In genomic region chr12:13204428-13204827, GRCh38 we compare ENCODE assay signal across 15 cellular contexts. TPM values are rescaled to one million over a fixed set of nuclear protein-coding genes. Genes with fewer than 3 reads are reported as not detected.
DNase-seq lines count a peak whose midpoint lies in the region; ATAC-seq and TF ChIP-seq lines count a peak whose summit lies in the region.
"Had no signal": no experiment of that assay in that cellular context is flagged by ENCODE, and none has a peak within 500 bp of the region (broad histone marks: within the 10 kb centered on the region; RNA-seq: fewer than 3 reads in every experiment).

No MANE protein-coding gene starts in this region.

- peak overlapping the region; percentile 99 for H3K9ac ChIP-seq in GM23248
- H3K9ac ChIP-seq: KMS-11 had no signal

- DNase-seq in GM23248 (peak; percentile 66), SK-MEL-5 (ENCODE audit: low read depth, low spot score) (peak; percentile 60), fibroblast of the aortic adventitia (ENCODE audit: low read depth) (peak; percentile 59), sciatic nerve (ENCODE audit: low spot score) (no peak), germinal center (ENCODE audit: low spot score) (no peak)
- DNase-seq in CD4-positive, alpha-beta memory T cell, result no peak
- DNase-seq: cortex of kidney; SIG-M5; stimulated activated CD4-positive, alpha-beta T cell treated with anti-CD3 and anti-CD28 coated beads, Interleukin-2, amount 100 ng/mL, for 24 hours; stimulated activated naive CD8-positive, alpha-beta T cell treated with anti-CD3 and anti-CD28 coated beads, Interleukin-15, Interleukin-2, amounts not matched to agents 100 U/mL and 50 U/mL, for 24 hours had no signal

- H3K9me3 ChIP-seq in GM23248 (ENCODE audit: low read depth), result no peaks in the 10 kb centered on the region
- no peaks in the 10 kb centered on the region for H3K9me3 ChIP-seq in CD4-positive, alpha-beta memory T cell (ENCODE audit: control insufficient read depth in 1 of 2, low read length in 2 of 2)

- H3K27ac Mint-ChIP-seq in CD4-positive, alpha-beta memory T cell, result no peak overlapping the region

- ATAC-seq in sciatic nerve (peak; percentile 36), GM21360 (IDR thresholded peaks at IDR 0.05; ENCODE audit: unreplicated experiment) (no peak), GM19467 (IDR thresholded peaks at IDR 0.05; ENCODE audit: unreplicated experiment) (no peak)
- ATAC-seq: activated CD4-positive, CD25-positive, alpha-beta regulatory T cell treated with anti-CD3 and anti-CD28 coated beads, Interleukin-2, amount 50 U/mL, for 24 hours; stimulated activated naive CD8-positive, alpha-beta T cell treated with anti-CD3 and anti-CD28 coated beads, Interleukin-15, Interleukin-2, amounts not matched to agents 100 U/mL and 50 U/mL, for 24 hours had no signal

- no peaks in the 10 kb centered on the region for H3K36me3 Mint-ChIP-seq in CD4-positive, alpha-beta memory T cell
- H3K36me3 Mint-ChIP-seq: CD14-positive monocyte had no signal

- H3F3A ChIP-seq in GM23248 (ENCODE audit: insufficient read depth), result peaks cover 94% of the 10 kb centered on the region

- no peak for TF ChIP-seq CTCF in fibroblast of the aortic adventitia (IDR thresholded peaks at IDR 0.05; ENCODE audit: insufficient read depth, low read length)

- no peak overlapping the region for H2AFZ ChIP-seq in GM23248

- CTCF ChIA-PET in CD4-positive, alpha-beta memory T cell (lab: Charles Lee; ENCODE audit: partially characterized antibody), result interaction anchor here (1.2 to 5.2 kb wide), 2 partner anchors 8 to 102 kb away, joined by 3 to 34 read pairs; no protein-coding TSS in a partner anchor

- H3K27me3 ChIP-seq in GM23248 (replicated peaks; ENCODE audit: insufficient read depth), result no peaks in the 10 kb centered on the region
- no peaks in the 10 kb centered on the region for H3K27me3 ChIP-seq in CD4-positive, alpha-beta memory T cell (ENCODE audit: insufficient read depth, low read length)

- no peaks in the 10 kb centered on the region for H3K9me2 ChIP-seq in GM23248 (ENCODE audit: insufficient read depth)

- in situ Hi-C loops in GM23248 (cut with MboI) (no loop called here), SK-MEL-5 (cut with HindIII; ENCODE audit: low pct_unique_long_range_greater_than_20kb, low sequenced_read_pairs) (no loop called here)

- peak overlapping the region; percentile 97 for H3K4me2 ChIP-seq in GM23248 (ENCODE audit: unreplicated experiment)
- H3K4me2 ChIP-seq: KMS-11 had no signal

- H3K79me2 ChIP-seq in GM23248 (ENCODE audit: insufficient read depth), result peaks cover 96% of the 10 kb centered on the region

- POLR2A ChIA-PET in CD4-positive, alpha-beta memory T cell (lab: Charles Lee; ENCODE audit: partially characterized antibody), result no interaction called here

- H3K4me1 Mint-ChIP-seq in CD4-positive, alpha-beta memory T cell, result peaks cover 6 to 17% (median 11%) of the 10 kb centered on the region in 4 donors

- no peaks in the 10 kb centered on the region for H3K27me3 Mint-ChIP-seq in CD4-positive, alpha-beta memory T cell

- no peaks in the 10 kb centered on the region for H3K9me3 Mint-ChIP-seq in CD4-positive, alpha-beta memory T cell
- H3K9me3 Mint-ChIP-seq: CD14-positive monocyte had no signal

- no peak overlapping the region for H3K4me3 Mint-ChIP-seq in CD4-positive, alpha-beta memory T cell
- H3K4me3 Mint-ChIP-seq: CD14-positive monocyte had no signal

- intact Hi-C loops in sciatic nerve (cut with DNase I), result no loop called here
- intact Hi-C loops in CD4-positive, alpha-beta memory T cell (cut with micrococcal nuclease), result no loop called here

- H3K4me1 ChIP-seq in GM23248 (ENCODE audit: insufficient read depth), result peaks cover 91% of the 10 kb centered on the region
- peaks cover 9% of the 10 kb centered on the region for H3K4me1 ChIP-seq in CD4-positive, alpha-beta memory T cell (ENCODE audit: insufficient read depth, low read length)

- peaks cover 42% of the 10 kb centered on the region; the same call in 1 of the 2 replicates for H3K36me3 ChIP-seq in GM23248 (ENCODE audit: low read depth)
- no peaks in the 10 kb centered on the region for H3K36me3 ChIP-seq in CD4-positive, alpha-beta memory T cell (ENCODE audit: insufficient read depth, low read length)

- WGBS in GM23248 (ENCODE audit: low coverage in 1 of 2, low lambda C conversion rate in 2 of 2, missing lambda C conversion rate in 2 of 2), 2 experiments, result 29 to 31% methylated on average over 12 of the region's 12 CpGs

- H4K20me1 ChIP-seq in GM23248 (ENCODE audit: insufficient read depth), result no peaks in the 10 kb centered on the region

- peak overlapping the region; percentile 98 for H3K4me3 ChIP-seq in GM23248
- peak overlapping the region; percentile 36 for H3K4me3 ChIP-seq in fibroblast of the aortic adventitia (ENCODE audit: low read depth, low read length)
- H3K4me3 ChIP-seq in CD4-positive, alpha-beta memory T cell (ENCODE audit: low read length in 2 of 2), result no peak overlapping the region

- peak overlapping the region; percentile 100 for H3K27ac ChIP-seq in GM23248
- H3K27ac ChIP-seq in CD4-positive, alpha-beta memory T cell (ENCODE audit: low read depth, low read length), result no peak overlapping the region
- H3K27ac ChIP-seq: KMS-11 had no signal

RNA-seq across cellular contexts. Expression of gene EMP1, which starts 7.9 kb away (rescaled TPM):
- 631 and 744 TPM in 2 replicates for total RNA-seq in GM23248 (2014; rRNA removed; shearing (Covaris generic))
- polyA plus RNA-seq in GM23248 (2016; fragmentation: Nextera tagmentation; extraction: Ambion mirVana), result 496 and 518 TPM in 2 replicates
- 8.7 and 14.3 TPM in 2 replicates for total RNA-seq in SK-MEL-5 (2014; rRNA removed; shearing (Covaris generic))
- polyA plus RNA-seq in SK-MEL-5 (2015; cell fraction: cytosol; rRNA removed), result 41.8 and 57.8 TPM in 2 replicates
- 9.2 and 23.4 TPM in 2 replicates for polyA plus RNA-seq in SK-MEL-5 (2015; cell fraction: nucleus; rRNA removed)
- total RNA-seq in fibroblast of the aortic adventitia (ENCODE audit: low replicate concordance) (19.1 and 244 TPM in 2 replicates), sciatic nerve (413 TPM)
- 1 to 10 TPM; 4.5 to 5.8 TPM for total RNA-seq in CD4-positive, alpha-beta memory T cell
- polyA plus RNA-seq in CD4-positive, alpha-beta memory T cell, result 1 to 10 TPM in 1 of 2 donors, under 1 TPM in 1; 0.50 to 1.8 TPM

Comparison
In these comparisons a context has a peak if more than half of its experiments do, and no peak if none do; other contexts are left out.
1. DNase-seq: peak in GM23248 (single experiment), SK-MEL-5 (single experiment) and fibroblast of the aortic adventitia (single experiment); none in sciatic nerve (single experiment), CD4-positive, alpha-beta memory T cell (0 of 5) and germinal center (single experiment).
2. H3K4me3 ChIP-seq: peak in GM23248 (single experiment) and fibroblast of the aortic adventitia (single experiment); none in CD4-positive, alpha-beta memory T cell (0 of 2).